ENCODE assay signal across 11 cellular contexts in genomic region chr17:49616086-49616485, GRCh38. TPM values are rescaled to one million over a fixed set of nuclear protein-coding genes. Genes with fewer than 3 reads are reported as not detected.
DNase-seq lines count a peak whose midpoint lies in the region; ATAC-seq and TF ChIP-seq lines count a peak whose summit lies in the region.
"Had no signal": no experiment of that assay in that cellular context is flagged by ENCODE, and none has a peak within 500 bp of the region (broad histone marks: within the 10 kb centered on the region; RNA-seq: fewer than 3 reads in every experiment).

No MANE protein-coding gene starts in this region.

- H3K9me3 Mint-ChIP-seq in activated T-cell treated with anti-CD3 and anti-CD28 coated beads, Interleukin-2, amount 50 U/mL, for 72 hours, result no peaks in the 10 kb centered on the region
- H3K9me3 Mint-ChIP-seq in activated T-cell treated with anti-CD3 and anti-CD28 coated beads, Interleukin-2, amount 50 U/mL, for 4 hours, result no peaks in the 10 kb centered on the region
- H3K9me3 Mint-ChIP-seq: activated T-cell treated with anti-CD3 and anti-CD28 coated beads, Interleukin-2, amount 50 U/mL, for 24 hours; T-helper 1 cell treated with Interleukin-12 subunit alpha and Interleukin-12 subunit beta and Interleukin-4 antibody, amounts not matched to agents 30 μg/mL and 1 μg/mL, for 36 hours had no signal

- H3K9me3 ChIP-seq in uterus, result no peaks in the 10 kb centered on the region

- no peaks in the 10 kb centered on the region for H3K27me3 ChIP-seq in uterus

- in situ Hi-C loops in astrocyte of the cerebellum (cut with HindIII; ENCODE audit: low sequenced_read_pairs), result no loop called here

- TF ChIP-seq CTCF in astrocyte of the cerebellum (IDR thresholded peaks at IDR 0.05; ENCODE audit: low read depth, low read length, missing control alignments) (peak; percentile 30), uterus (IDR thresholded peaks at IDR 0.05) (peak in 2 of 4 experiments; percentile 19 to 26)

- H3K27ac ChIP-seq in uterus, result peak overlapping the region; percentile 66 to 68

- peaks cover 26% of the 10 kb centered on the region for H3K4me1 Mint-ChIP-seq in activated T-cell treated with anti-CD3 and anti-CD28 coated beads, Interleukin-2, amount 50 U/mL, for 72 hours (ENCODE audit: low read depth)
- H3K4me1 Mint-ChIP-seq in activated T-cell treated with anti-CD3 and anti-CD28 coated beads, Interleukin-2, amount 50 U/mL, for 4 hours (ENCODE audit: low read depth), result peaks cover 15% of the 10 kb centered on the region

- intact Hi-C loops in uterus (cut with DNase I; ENCODE audit: low total_unique reads), result no loop called here

- peaks cover 3 to 13% of the 10 kb centered on the region in 2 donors for H3K36me3 Mint-ChIP-seq in activated T-cell treated with anti-CD3 and anti-CD28 coated beads, Interleukin-2, amount 50 U/mL, for 72 hours (ENCODE audit: insufficient read depth in 2 of 2)
- H3K36me3 Mint-ChIP-seq in activated T-cell treated with anti-CD3 and anti-CD28 coated beads, Interleukin-2, amount 50 U/mL, for 4 hours (ENCODE audit: insufficient read depth), result peaks cover 42% of the 10 kb centered on the region

- no peak overlapping the region for H3K4me3 ChIP-seq in astrocyte of the cerebellum (ENCODE audit: low read depth, low read length)
- H3K4me3 ChIP-seq in uterus, result no peak overlapping the region

- no peaks in the 10 kb centered on the region for H3K27me3 Mint-ChIP-seq in activated T-cell treated with anti-CD3 and anti-CD28 coated beads, Interleukin-2, amount 50 U/mL, for 72 hours (ENCODE audit: low read depth)
- H3K27me3 Mint-ChIP-seq in activated T-cell treated with anti-CD3 and anti-CD28 coated beads, Interleukin-2, amount 50 U/mL, for 4 hours (ENCODE audit: low read depth), result no peaks in the 10 kb centered on the region
- H3K27me3 Mint-ChIP-seq: activated T-cell treated with anti-CD3 and anti-CD28 coated beads, Interleukin-2, amount 50 U/mL, for 24 hours had no signal

- no peak overlapping the region for H3K4me3 Mint-ChIP-seq in activated T-cell treated with anti-CD3 and anti-CD28 coated beads, Interleukin-2, amount 50 U/mL, for 72 hours
- H3K4me3 Mint-ChIP-seq in activated T-cell treated with anti-CD3 and anti-CD28 coated beads, Interleukin-2, amount 50 U/mL, for 4 hours, result no peak overlapping the region
- H3K4me3 Mint-ChIP-seq: activated T-cell treated with anti-CD3 and anti-CD28 coated beads, Interleukin-2, amount 50 U/mL, for 24 hours; T-helper 1 cell treated with Interleukin-12 subunit alpha and Interleukin-12 subunit beta and Interleukin-4 antibody, amounts not matched to agents 30 μg/mL and 1 μg/mL, for 36 hours had no signal

- DNase-seq in activated T-cell treated with anti-CD3 and anti-CD28 coated beads, Interleukin-2, amount 50 U/mL, for 72 hours, result no peak
- no peak for DNase-seq in activated T-cell treated with anti-CD3 and anti-CD28 coated beads, Interleukin-2, amount 50 U/mL, for 4 hours
- DNase-seq in astrocyte of the cerebellum (ENCODE audit: low read depth) (no peak), iPS-NIHi11 (ENCODE audit: low spot score) (peak; percentile 17), uterus (no peak), retina (no peak)
- DNase-seq: activated T-cell treated with anti-CD3 and anti-CD28 coated beads, Interleukin-2, amount 50 U/mL, for 24 hours; NCI-H187 had no signal

- no peak for ATAC-seq in activated T-cell treated with anti-CD3 and anti-CD28 coated beads, Interleukin-2, amount 50 U/mL, for 72 hours (replicated peaks in 1 of 2)
- ATAC-seq in activated T-cell treated with anti-CD3 and anti-CD28 coated beads, Interleukin-2, amount 50 U/mL, for 4 hours, result no peak
- ATAC-seq in GM21786 (IDR thresholded peaks at IDR 0.05; ENCODE audit: unreplicated experiment) (no peak), HG03135 (IDR thresholded peaks at IDR 0.05; ENCODE audit: unreplicated experiment) (no peak)

- peaks cover 0 to 22% of the 10 kb centered on the region in 2 donors for H3K4me1 ChIP-seq in uterus

- TF ChIP-seq POLR2A in uterus (IDR thresholded peaks at IDR 0.05), result no peak

- H3K36me3 ChIP-seq in uterus, result no peaks in the 10 kb centered on the region

- peak overlapping the region; percentile 31 for H3K27ac Mint-ChIP-seq in activated T-cell treated with anti-CD3 and anti-CD28 coated beads, Interleukin-2, amount 50 U/mL, for 72 hours
- H3K27ac Mint-ChIP-seq: activated T-cell treated with anti-CD3 and anti-CD28 coated beads, Interleukin-2, amount 50 U/mL, for 24 hours; T-helper 1 cell treated with Interleukin-12 subunit alpha and Interleukin-12 subunit beta and Interleukin-4 antibody, amounts not matched to agents 30 μg/mL and 1 μg/mL, for 36 hours had no signal

RNA-seq across cellular contexts. Expression of gene NXPH3, which starts 40.4 kb away (rescaled TPM):
- 1 to 10 TPM in 1 of 2 donors, under 1 TPM in 1; 0.44 to 1.2 TPM for total RNA-seq in activated T-cell treated with anti-CD3 and anti-CD28 coated beads, Interleukin-2, amount 50 U/mL, for 72 hours
- total RNA-seq in activated T-cell treated with anti-CD3 and anti-CD28 coated beads, Interleukin-2, amount 50 U/mL, for 4 hours, result under 1 TPM in 1 of 3 donors, not detected in 2; 0.19 TPM
- total RNA-seq in uterus, result 10 to 100 TPM in 2 of 4 donors, 1 to 10 TPM in 2; 5.8 to 24.3 (median 9.0) TPM
